Comparison of ENCODE assay signal across 9 cellular contexts in the genomic region with DNA sequence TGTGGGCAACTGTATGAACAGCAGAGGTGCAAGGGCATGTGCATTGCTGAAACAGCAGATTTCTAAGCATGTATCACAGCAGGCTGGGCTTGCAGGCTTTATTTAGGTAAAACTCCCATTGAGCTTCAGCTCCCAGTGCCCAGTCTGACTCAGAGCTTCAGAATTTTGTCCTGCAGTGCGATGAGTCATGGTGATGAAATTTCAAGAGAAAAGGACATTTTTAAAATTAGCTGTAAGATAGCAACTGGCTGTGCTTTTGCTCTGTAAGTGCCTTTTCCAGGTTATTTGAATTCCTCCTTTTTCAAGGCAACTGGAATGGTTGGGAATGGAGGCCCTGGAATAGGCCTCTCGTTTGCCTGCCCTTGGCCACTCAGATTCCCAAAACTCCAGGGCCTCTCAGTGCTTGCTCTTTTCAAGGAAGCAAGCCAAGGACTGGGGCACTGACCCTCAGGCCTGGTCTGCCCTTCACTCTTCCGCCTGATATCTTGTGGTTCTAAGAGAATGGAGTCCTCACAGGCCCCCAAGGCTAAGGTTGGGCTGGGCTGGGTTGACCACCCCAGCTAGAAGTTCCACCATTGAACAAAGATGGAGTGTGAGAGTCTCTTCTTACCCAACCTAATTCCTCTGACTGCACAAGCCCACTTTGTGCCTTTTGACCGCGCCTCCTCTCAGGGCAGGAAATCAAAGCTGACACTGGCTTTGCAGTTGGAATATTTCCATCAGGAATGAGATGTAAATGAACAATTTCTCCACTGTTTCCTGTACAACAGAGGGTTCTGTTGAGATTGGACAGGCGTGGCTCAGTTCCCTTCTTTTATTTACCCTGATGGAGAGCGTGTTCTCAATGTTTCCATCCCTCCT. TPM values are rescaled to one million over a fixed set of nuclear protein-coding genes. Genes with fewer than 3 reads are reported as not detected.
DNase-seq lines count a peak whose midpoint lies in the region; ATAC-seq and TF ChIP-seq lines count a peak whose summit lies in the region.
"Had no signal": no experiment of that assay in that cellular context is flagged by ENCODE, and none has a peak within 500 bp of the region (broad histone marks: within the 10 kb centered on the region; RNA-seq: fewer than 3 reads in every experiment).

No MANE protein-coding gene starts in this region.

- peak; percentile 58 for ATAC-seq in IMR-90 (ENCODE audit: low read depth)
- ATAC-seq in GM18498 (IDR thresholded peaks at IDR 0.05; ENCODE audit: unreplicated experiment), result no peak

- H3K4me1 ChIP-seq in IMR-90 (ENCODE audit: control insufficient read depth, insufficient read depth, low read length), result peaks cover 37% of the 10 kb centered on the region
- H3K4me1 ChIP-seq in iPS-18a (ENCODE audit: control insufficient read depth, low read depth, low read length), result peaks cover 17% of the 10 kb centered on the region
- H3K4me1 ChIP-seq in skeletal muscle tissue (ENCODE audit: control insufficient read depth in 3 of 3, insufficient read depth in 3 of 3, low read length in 3 of 3), result peaks cover 19 to 49% (median 22%) of the 10 kb centered on the region in 3 donors

- dilution Hi-C loops in IMR-90 (cut with HindIII; ENCODE audit: low sequenced_read_pairs, unreplicated experiment), result no loop called here

- in situ Hi-C loops in IMR-90 (cut with MboI; ENCODE audit: low sequenced_read_pairs) (no loop called here), astrocyte of the spinal cord (cut with HindIII; ENCODE audit: low sequenced_read_pairs) (no loop called here)

- POLR2A ChIA-PET in IMR-90 (lab: Charles Lee; ENCODE audit: unreplicated experiment), result interaction anchor here (0.9 kb wide), 1 partner anchor 102 kb away, joined by 3 read pairs; no protein-coding TSS in a partner anchor
- POLR2A ChIA-PET in GM10248 (lab: Yijun Ruan, JAX), result no interaction called here

- H3K9me1 ChIP-seq in IMR-90 (ENCODE audit: insufficient read depth, low read length), result peaks cover 38% of the 10 kb centered on the region

- BruUV-seq in IMR-90 (replicated peaks; lab: Mats Ljungman, UMichigan), result no TSS peak

- H3K27me3 Mint-ChIP-seq in CD14-positive monocyte (ENCODE audit: low read depth in 3 of 3), result peaks cover 1 to 2% (median 2%) of the 10 kb centered on the region in 3 donors

- CTCF ChIA-PET in IMR-90 (lab: Yijun Ruan, JAX), result interaction anchor here (0.6 to 1.2 kb wide), 3 partner anchors 69 to 364 kb away, joined by 3 read pairs; a partner anchor contains a TSS
- CTCF ChIA-PET in GM10248 (lab: Yijun Ruan, JAX), result interaction anchor here (1.6 kb wide), 1 partner anchor 10 kb away, joined by 5 read pairs; no protein-coding TSS in a partner anchor

- peak overlapping the region; percentile 73 for H3K14ac ChIP-seq in IMR-90 (replicated peaks; ENCODE audit: low read depth, low read length)

- no peak overlapping the region for H3K4me3 Mint-ChIP-seq in CD14-positive monocyte
- H3K4me3 Mint-ChIP-seq: memory B cell had no signal

- intact Hi-C loops in CD14-positive monocyte (cut with micrococcal nuclease), result no loop called here
- intact Hi-C loops in IMR-90 (cut with micrococcal nuclease), result loop anchor here (5.0 kb wide), 3 partner anchors 109 to 284 kb away; no protein-coding TSS in a partner anchor

- H3K36me3 Mint-ChIP-seq in CD14-positive monocyte, result no peaks in the 10 kb centered on the region
- H3K36me3 Mint-ChIP-seq: memory B cell had no signal

- H3K4me3 ChIP-seq in IMR-90 (ENCODE audit: insufficient read depth, low read depth, low read length), result no peak overlapping the region
- no peak overlapping the region for H3K4me3 ChIP-seq in astrocyte of the spinal cord (ENCODE audit: low read depth, low read length)
- H3K4me3 ChIP-seq in iPS-18a (ENCODE audit: low read length), result no peak overlapping the region
- H3K4me3 ChIP-seq in skeletal muscle tissue (ENCODE audit: low read length in 3 of 3), result no peak overlapping the region

- 0 out of 2 replicates have a peak, but pooled peaks have one; percentile 2 for TF ChIP-seq POLR2A in IMR-90 (IDR thresholded peaks at IDR 0.05; ENCODE audit: low read depth, low read length)

- peak overlapping the region; percentile 87 for H3K56ac ChIP-seq in IMR-90 (ENCODE audit: extremely low read depth, insufficient read depth, low read length)

- H3K79me1 ChIP-seq in IMR-90 (ENCODE audit: low read depth in 1 of 2, low read length in 2 of 2), result peaks cover 0 to 5% of the 10 kb centered on the region in 2 experiments; a peak in 1 of 4 replicates

- WGBS in IMR-90 (ENCODE audit: extremely low coverage in 2 of 2, insufficient read length in 1 of 2), 2 experiments, result no CpG with 5 or more reads among the region's 7 CpGs

- H2AFZ ChIP-seq in IMR-90 (replicated peaks; ENCODE audit: low read length, poor library complexity), result peak overlapping the region; percentile 46

- H4K5ac ChIP-seq in IMR-90 (ENCODE audit: low read depth, low read length), result peak overlapping the region; percentile 91

- TF ChIP-seq CTCF in CD14-positive monocyte (IDR thresholded peaks at IDR 0.05) (no peak), IMR-90 (conservative IDR thresholded peaks at IDR 0.05; ENCODE audit: low read depth, low read length) (no peak), astrocyte of the spinal cord (IDR thresholded peaks at IDR 0.05; ENCODE audit: low read depth, low read length) (no peak), GM10248 (IDR thresholded peaks at IDR 0.05; ENCODE audit: control extremely low read depth, extremely low read depth, low read depth, missing control alignments) (no peak)

- DNase-seq in CD14-positive monocyte (ENCODE audit: low spot score), result peak; percentile 61
- DNase-seq in IMR-90, result peak; percentile 98
- peak; percentile 98 for DNase-seq in astrocyte of the spinal cord (ENCODE audit: low read depth, low spot score)
- no peak for DNase-seq in GM10248 (ENCODE audit: extremely low spot score)
- no peak for DNase-seq in activated CD4-positive, CD25-positive, alpha-beta regulatory T cell (lab: John Stamatoyannopoulos, UW)

- TF ChIP-seq RAD21 in IMR-90 (IDR thresholded peaks at IDR 0.05; ENCODE audit: low read length), result no peak

- peak overlapping the region; percentile 91 for H2AK9ac ChIP-seq in IMR-90 (replicated peaks; ENCODE audit: low read depth, low read length, poor library complexity)

- H3K4ac ChIP-seq in IMR-90 (ENCODE audit: low read depth, low read length), result peak overlapping the region; percentile 94

- H2BK15ac ChIP-seq in IMR-90 (ENCODE audit: low read depth, low read length), result peak overlapping the region; percentile 89

- peak overlapping the region; percentile 99 for H4K91ac ChIP-seq in IMR-90 (ENCODE audit: insufficient read depth, low read depth, low read length)

- H3K23ac ChIP-seq in IMR-90 (ENCODE audit: low read depth, low read length), result peak overlapping the region; percentile 75

- H3K9ac ChIP-seq in IMR-90 (ENCODE audit: low read depth, low read length) (peak overlapping the region; percentile 38), iPS-18a (ENCODE audit: low read length) (no peak overlapping the region), skeletal muscle tissue (ENCODE audit: low read depth in 1 of 3, low read length in 3 of 3) (no peak overlapping the region)

- peaks cover 0 to 2% (median 0%) of the 10 kb centered on the region in 7 donors for H3K9me3 Mint-ChIP-seq in CD14-positive monocyte
- H3K9me3 Mint-ChIP-seq: memory B cell had no signal

- peaks cover 21% of the 10 kb centered on the region for H3K4me1 Mint-ChIP-seq in CD14-positive monocyte
- H3K4me1 Mint-ChIP-seq: memory B cell had no signal

- H3K9me3 ChIP-seq in IMR-90 (ENCODE audit: control insufficient read depth, insufficient read depth, low read length) (no peaks in the 10 kb centered on the region), iPS-18a (ENCODE audit: control insufficient read depth, low read depth, low read length) (no peaks in the 10 kb centered on the region), skeletal muscle tissue (ENCODE audit: control insufficient read depth in 3 of 3, low read length in 3 of 3) (no peaks in the 10 kb centered on the region)

- H3K36me3 ChIP-seq in IMR-90 (ENCODE audit: control insufficient read depth, insufficient read depth, low read length), result no peaks in the 10 kb centered on the region
- no peaks in the 10 kb centered on the region for H3K36me3 ChIP-seq in iPS-18a (ENCODE audit: control insufficient read depth, low read depth, low read length)
- H3K36me3 ChIP-seq in skeletal muscle tissue (ENCODE audit: control insufficient read depth in 3 of 3, insufficient read depth in 3 of 3, low read length in 3 of 3), result no peaks in the 10 kb centered on the region

- peak overlapping the region; percentile 85 to 94 for H4K8ac ChIP-seq in IMR-90 (ENCODE audit: low read depth in 2 of 2, low read length in 2 of 2)

- H2AK5ac ChIP-seq in IMR-90 (ENCODE audit: low read depth, low read length), result peak overlapping the region; percentile 90

- H3K27ac ChIP-seq in IMR-90 (ENCODE audit: insufficient read depth, low read length), result peak overlapping the region; percentile 97
- H3K27ac ChIP-seq in iPS-18a (ENCODE audit: low read length), result peak overlapping the region; percentile 36
- peak overlapping the region; percentile 79 for H3K27ac ChIP-seq in skeletal muscle tissue (ENCODE audit: low read depth, low read length)

- peak overlapping the region; percentile 97 for H3K18ac ChIP-seq in IMR-90 (ENCODE audit: low read depth, low read length)

- H2BK120ac ChIP-seq in IMR-90 (ENCODE audit: low read depth, low read length), result peak overlapping the region; percentile 98

- peak overlapping the region; percentile 99 for H2BK5ac ChIP-seq in IMR-90 (ENCODE audit: low read depth, low read length, poor library complexity, severe bottlenecking)

- H4K20me1 ChIP-seq in IMR-90 (ENCODE audit: insufficient read depth, low read length), result no peaks in the 10 kb centered on the region

- peak overlapping the region; percentile 45 for H3K4me2 ChIP-seq in IMR-90 (ENCODE audit: low read depth, low read length)

- H3K27ac Mint-ChIP-seq in CD14-positive monocyte, result peak overlapping the region in 5 of 7 donors; percentile 16 to 90 (median 79)
- H3K27ac Mint-ChIP-seq: memory B cell had no signal

- H3K27me3 ChIP-seq in IMR-90 (ENCODE audit: control insufficient read depth, insufficient read depth, low read length) (no peaks in the 10 kb centered on the region), iPS-18a (ENCODE audit: control insufficient read depth, insufficient read depth, low read length) (no peaks in the 10 kb centered on the region), skeletal muscle tissue (ENCODE audit: control insufficient read depth in 3 of 3, insufficient read depth in 3 of 3, low read length in 3 of 3) (no peaks in the 10 kb centered on the region)

- H2BK20ac ChIP-seq in IMR-90 (ENCODE audit: low read depth, low read length), result peak overlapping the region; percentile 92

TF ChIP-seq in IMR-90, 13 proteins besides CTCF, POLR2A, EP300 and RAD21 (continues in another document):
- TF ChIP-seq MAFK (IDR thresholded peaks at IDR 0.05; ENCODE audit: low read depth, low read length) (peak; percentile 94), RCOR1 (IDR thresholded peaks at IDR 0.05; ENCODE audit: insufficient replicate concordance, low read length) (no peak), CEBPB (IDR thresholded peaks at IDR 0.05; ENCODE audit: low read depth, low read length) (peak; percentile 79)

RNA-seq across cellular contexts. Expression of a gene that starts 59.5 kb away (rescaled TPM):
- polyA plus RNA-seq in CD14-positive monocyte (under 1 TPM; 0.08 to 0.19 TPM), IMR-90 (2012; rRNA removed) (82.8 and 100 TPM in 2 replicates)
- total RNA-seq in IMR-90 (2012; rRNA removed) (123 and 199 TPM in 2 replicates), skeletal muscle tissue (18.3 TPM)
- polyA plus RNA-seq in IMR-90 (2012; cell fraction: cytosol; rRNA removed), result 29.4 and 33.7 TPM in 2 replicates
- polyA plus RNA-seq in IMR-90 (2012; cell fraction: nucleus; rRNA removed; ENCODE audit: low replicate concordance), result 12.6 and 23.8 TPM in 2 replicates

Comparison
In these comparisons a context has a peak if more than half of its experiments do, and no peak if none do; other contexts are left out.
1. DNase-seq: peak in CD14-positive monocyte (single experiment), IMR-90 (single experiment) and astrocyte of the spinal cord (single experiment); none in GM10248 (single experiment) and activated CD4-positive, CD25-positive, alpha-beta regulatory T cell (0 of 4).
2. H3K27ac ChIP-seq: peak in every context shown above with its lines; median percentile 97 in IMR-90; 79 in skeletal muscle tissue; 36 in iPS-18a.